Comparison of ENCODE assay signal across 12 cellular contexts in the genomic region with DNA sequence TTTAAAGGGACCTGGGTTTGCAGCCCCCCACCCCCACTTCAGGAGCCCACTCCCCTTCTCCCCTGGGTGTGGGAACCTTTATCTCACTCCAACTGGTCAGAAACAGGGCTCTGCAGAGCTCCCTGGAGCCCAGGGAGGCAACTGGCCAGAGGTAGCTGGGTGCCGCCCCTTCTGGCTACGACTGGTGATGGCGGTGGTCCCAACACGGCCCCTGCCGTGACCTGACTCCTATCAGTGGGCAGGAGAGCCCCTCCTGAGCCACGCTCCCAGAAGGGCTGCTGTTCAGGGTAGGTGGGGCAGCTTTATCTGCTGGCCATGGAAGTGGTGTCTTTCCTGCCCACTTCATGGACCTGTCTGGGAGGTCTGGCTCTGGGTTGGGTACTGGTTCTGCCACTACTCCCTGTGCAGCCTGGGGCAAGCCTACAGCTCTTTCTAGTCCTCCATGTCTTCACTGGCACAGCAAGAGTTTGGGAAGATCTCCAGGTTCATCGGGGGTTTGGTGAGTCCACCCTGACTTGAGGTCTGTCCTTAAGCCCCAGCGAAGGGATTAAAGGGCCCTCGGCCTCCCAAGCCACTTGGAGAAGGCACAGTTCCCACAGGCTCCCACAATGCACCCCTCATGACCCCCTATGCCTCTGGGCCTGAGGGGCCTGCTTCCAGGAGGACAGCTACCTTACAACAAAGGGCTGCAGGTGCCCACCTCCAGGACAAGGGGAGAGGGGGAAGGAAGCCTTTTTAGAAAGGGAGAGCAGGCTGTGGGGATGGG. TPM values are rescaled to one million over a fixed set of nuclear protein-coding genes. Genes with fewer than 3 reads are reported as not detected.
DNase-seq lines count a peak whose midpoint lies in the region; ATAC-seq and TF ChIP-seq lines count a peak whose summit lies in the region.
"Had no signal": no experiment of that assay in that cellular context is flagged by ENCODE, and none has a peak within 500 bp of the region (broad histone marks: within the 10 kb centered on the region; RNA-seq: fewer than 3 reads in every experiment).

No MANE protein-coding gene starts in this region.

- H4K91ac ChIP-seq in neuronal stem cell (ENCODE audit: low read depth, low read length, poor library complexity): peak overlapping the region; percentile 99

- no peak overlapping the region for H3K23ac ChIP-seq in neuronal stem cell (ENCODE audit: low read depth, low read length, poor library complexity)

- H3K36me3 Mint-ChIP-seq in activated naive CD8-positive, alpha-beta T cell treated with anti-CD3 and anti-CD28 coated beads, Interleukin-2, amount 10 ng/mL, durations not matched to agents 7 days and 5 days: peaks cover 2% of the 10 kb centered on the region
- no peaks in the 10 kb centered on the region for H3K36me3 Mint-ChIP-seq in activated naive CD8-positive, alpha-beta T cell treated with anti-CD3 and anti-CD28 coated beads, Interleukin-2, amount 50 U/mL, for 24 hours (ENCODE audit: low read depth)

- POLR2A ChIA-PET in activated naive CD8-positive, alpha-beta T cell treated with anti-CD3 and anti-CD28 coated beads, Interleukin-2, amount 10 ng/mL, durations not matched to agents 7 days and 5 days (lab: Charles Lee): interaction anchor here (0.5 to 3.4 kb wide), 6 partner anchors 8 to 630 kb away, joined by 3 to 31 read pairs (median 8); no protein-coding TSS in a partner anchor

- H3K27me3 Mint-ChIP-seq in activated naive CD8-positive, alpha-beta T cell treated with anti-CD3 and anti-CD28 coated beads, Interleukin-2, amount 10 ng/mL, durations not matched to agents 7 days and 5 days: no peaks in the 10 kb centered on the region
- no peaks in the 10 kb centered on the region for H3K27me3 Mint-ChIP-seq in activated naive CD8-positive, alpha-beta T cell treated with anti-CD3 and anti-CD28 coated beads, Interleukin-2, amount 50 U/mL, for 24 hours

- H3K4me1 Mint-ChIP-seq in activated naive CD8-positive, alpha-beta T cell treated with anti-CD3 and anti-CD28 coated beads, Interleukin-2, amount 10 ng/mL, durations not matched to agents 7 days and 5 days: peaks cover 37% of the 10 kb centered on the region
- peaks cover 37% of the 10 kb centered on the region for H3K4me1 Mint-ChIP-seq in activated naive CD8-positive, alpha-beta T cell treated with anti-CD3 and anti-CD28 coated beads, Interleukin-2, amount 50 U/mL, for 24 hours

- H3K27ac ChIP-seq in neuronal stem cell (replicated peaks; ENCODE audit: low read length) (no peak overlapping the region), upper lobe of left lung (peak overlapping the region; percentile 97 to 99 (median 99))
- H3K27ac ChIP-seq: SJCRH30 had no signal

- peak overlapping the region; percentile 84 for H2BK5ac ChIP-seq in neuronal stem cell (ENCODE audit: low read length)

- H3K4me1 ChIP-seq in neuronal stem cell (ENCODE audit: control insufficient read depth in 2 of 2, insufficient read depth in 1 of 2, low read depth in 1 of 2, low read length in 2 of 2): peaks cover 23 to 34% of the 10 kb centered on the region in 2 donors
- peaks cover 46 to 73% (median 61%) of the 10 kb centered on the region in 4 donors for H3K4me1 ChIP-seq in upper lobe of left lung

- DNase-seq in activated naive CD8-positive, alpha-beta T cell treated with anti-CD3 and anti-CD28 coated beads, Interleukin-2, amount 10 ng/mL, durations not matched to agents 7 days and 5 days: no peak
- DNase-seq in activated naive CD8-positive, alpha-beta T cell treated with anti-CD3 and anti-CD28 coated beads, Interleukin-2, amount 50 U/mL, for 24 hours: no peak
- DNase-seq in erythroblast (lab: John Stamatoyannopoulos, UW) (peak; percentile 43 to 47), neuronal stem cell (ENCODE audit: low spot score) (no peak), upper lobe of left lung (peak in 1 of 2 donors; percentile 47), NCI-H2171 (lab: John Stamatoyannopoulos, UW) (no peak)
- DNase-seq: activated CD4-positive, CD25-positive, alpha-beta regulatory T cell treated with anti-CD3 and anti-CD28 coated beads, Interleukin-2, amount 50 U/mL, for 72 hours; activated gamma-delta T cell; NCI-H446; SJCRH30 had no signal

- no peak overlapping the region for H3K14ac ChIP-seq in neuronal stem cell (ENCODE audit: low read length)

- H2BK15ac ChIP-seq in neuronal stem cell (ENCODE audit: low read length): peak overlapping the region; percentile 18

- H3K27ac Mint-ChIP-seq in activated naive CD8-positive, alpha-beta T cell treated with anti-CD3 and anti-CD28 coated beads, Interleukin-2, amount 10 ng/mL, durations not matched to agents 7 days and 5 days: peak overlapping the region; percentile 58
- no peak overlapping the region for H3K27ac Mint-ChIP-seq in activated naive CD8-positive, alpha-beta T cell treated with anti-CD3 and anti-CD28 coated beads, Interleukin-2, amount 50 U/mL, for 24 hours

- H3K36me3 ChIP-seq in neuronal stem cell (replicated peaks in 1 of 2; ENCODE audit: control insufficient read depth in 2 of 2, insufficient read depth in 2 of 2, low read length in 2 of 2): no peaks in the 10 kb centered on the region
- peaks cover 0 to 17% (median 8%) of the 10 kb centered on the region in 4 donors for H3K36me3 ChIP-seq in upper lobe of left lung
- H3K36me3 ChIP-seq: SJCRH30 had no signal

- no peaks in the 10 kb centered on the region for H3K9me3 ChIP-seq in neuronal stem cell (replicated peaks in 1 of 2; ENCODE audit: control insufficient read depth in 2 of 2, insufficient read depth in 1 of 2, low read depth in 1 of 2, low read length in 2 of 2)
- no peaks in the 10 kb centered on the region for H3K9me3 ChIP-seq in upper lobe of left lung
- H3K9me3 ChIP-seq: SJCRH30 had no signal

- H3K4me2 ChIP-seq in neuronal stem cell (ENCODE audit: insufficient read depth, low read length, poor library complexity, severe bottlenecking): no peak overlapping the region

- H3K4me3 ChIP-seq in neuronal stem cell (ENCODE audit: low read length in 2 of 2) (no peak overlapping the region), upper lobe of left lung (no peak overlapping the region)
- H3K4me3 ChIP-seq: SJCRH30 had no signal

- TF ChIP-seq POLR2A in erythroblast (IDR thresholded peaks at IDR 0.05; ENCODE audit: low read length) (no peak), upper lobe of left lung (IDR thresholded peaks at IDR 0.05) (no peak)

- TF ChIP-seq CTCF in upper lobe of left lung (IDR thresholded peaks at IDR 0.05): no peak

- no peak overlapping the region for H3K4me3 Mint-ChIP-seq in activated naive CD8-positive, alpha-beta T cell treated with anti-CD3 and anti-CD28 coated beads, Interleukin-2, amount 10 ng/mL, durations not matched to agents 7 days and 5 days
- no peak overlapping the region for H3K4me3 Mint-ChIP-seq in activated naive CD8-positive, alpha-beta T cell treated with anti-CD3 and anti-CD28 coated beads, Interleukin-2, amount 50 U/mL, for 24 hours

- no peak overlapping the region for H2AFZ ChIP-seq in neuronal stem cell (ENCODE audit: low read length)

- H4K8ac ChIP-seq in neuronal stem cell (ENCODE audit: low read depth, low read length): no peak overlapping the region

- H3K9ac ChIP-seq in neuronal stem cell (ENCODE audit: low read depth, low read length, poor library complexity): no peak overlapping the region

- no CpG with 5 or more reads among the region's 9 CpGs for WGBS in neuronal stem cell (ENCODE audit: extremely low coverage in 2 of 2, insufficient read length in 2 of 2, insufficient replicate concordance in 1 of 2), 2 donors
- WGBS in upper lobe of left lung, 2 donors: 60 to 61% methylated on average over 1 to 9 of the region's 9 CpGs

- no peak for TF ChIP-seq EP300 in upper lobe of left lung (IDR thresholded peaks at IDR 0.05)

- H3K4ac ChIP-seq in neuronal stem cell (ENCODE audit: low read length): peak overlapping the region; percentile 28

- no peak for ATAC-seq in activated naive CD8-positive, alpha-beta T cell treated with anti-CD3 and anti-CD28 coated beads, Interleukin-2, amount 10 ng/mL, durations not matched to agents 7 days and 5 days (ENCODE audit: low read depth)
- ATAC-seq in activated naive CD8-positive, alpha-beta T cell treated with anti-CD3 and anti-CD28 coated beads, Interleukin-2, amount 50 U/mL, for 24 hours: no peak
- ATAC-seq in upper lobe of left lung (ENCODE audit: low FRiP score in 2 of 2): no peak
- ATAC-seq in GM21717 (IDR thresholded peaks at IDR 0.05; ENCODE audit: unreplicated experiment): no peak
- no peak for ATAC-seq in HG03521 (IDR thresholded peaks at IDR 0.05; ENCODE audit: unreplicated experiment)

- peak overlapping the region; percentile 98 for H2AK5ac ChIP-seq in neuronal stem cell (ENCODE audit: low read depth, low read length)

- no peaks in the 10 kb centered on the region for H3K79me1 ChIP-seq in neuronal stem cell (ENCODE audit: low read depth, low read length)

- H3K9me3 Mint-ChIP-seq in activated naive CD8-positive, alpha-beta T cell treated with anti-CD3 and anti-CD28 coated beads, Interleukin-2, amount 10 ng/mL, durations not matched to agents 7 days and 5 days: no peaks in the 10 kb centered on the region
- H3K9me3 Mint-ChIP-seq in activated naive CD8-positive, alpha-beta T cell treated with anti-CD3 and anti-CD28 coated beads, Interleukin-2, amount 50 U/mL, for 24 hours: no peaks in the 10 kb centered on the region

- peak overlapping the region; percentile 97 for H2BK12ac ChIP-seq in neuronal stem cell (ENCODE audit: low read length)

- H3K18ac ChIP-seq in neuronal stem cell (ENCODE audit: low read length): peak overlapping the region; percentile 91

- H3K27me3 ChIP-seq in neuronal stem cell (ENCODE audit: control insufficient read depth in 3 of 3, insufficient read depth in 3 of 3, low read depth in 1 of 3, low read length in 3 of 3) (peaks cover 0 to 3% (median 0%) of the 10 kb centered on the region in 3 experiments), upper lobe of left lung (no peaks in the 10 kb centered on the region)
- H3K27me3 ChIP-seq: SJCRH30 had no signal

- H2BK120ac ChIP-seq in neuronal stem cell (ENCODE audit: low read depth, low read length): peak overlapping the region; percentile 13

RNA-seq across cellular contexts. Expression of a gene that starts 5.5 kb away (rescaled TPM):
- 100 to 1,000 TPM; 218 to 229 TPM for total RNA-seq in activated naive CD8-positive, alpha-beta T cell treated with anti-CD3 and anti-CD28 coated beads, Interleukin-2, amount 10 ng/mL, durations not matched to agents 7 days and 5 days
- polyA plus RNA-seq in neuronal stem cell (2013, experiment 1 of 2): 57.8 TPM
- 61.7 TPM for polyA plus RNA-seq in neuronal stem cell (2013, experiment 2 of 2)
- 100 to 1,000 TPM in 3 of 6 donors, 10 to 100 TPM in 3; 64.2 to 579 (median 123) TPM for total RNA-seq in upper lobe of left lung

Comparison
In these comparisons a context has a peak if more than half of its experiments do, and no peak if none do; other contexts are left out.
1. DNase-seq: peak in erythroblast (2 of 2); none in activated naive CD8-positive, alpha-beta T cell treated with anti-CD3 and anti-CD28 coated beads, Interleukin-2, amount 10 ng/mL, durations not matched to agents 7 days and 5 days (single experiment), activated naive CD8-positive, alpha-beta T cell treated with anti-CD3 and anti-CD28 coated beads, Interleukin-2, amount 50 U/mL, for 24 hours (single experiment), neuronal stem cell (single experiment) and NCI-H2171 (single experiment).